ENCODE assay signal across 12 cellular contexts in genomic region chr6:35589904-35590303, GRCh38.
A peak's percentile ranks its signal among the peaks of the same experiment; 100 is the strongest.
DNase-seq lines count a peak whose midpoint lies in the region; ATAC-seq and TF ChIP-seq lines count a peak whose summit lies in the region.
"Had no signal": no experiment of that assay in that cellular context is flagged by ENCODE, and none has a peak within 500 bp of the region (broad histone marks: within the 10 kb centered on the region; RNA-seq: fewer than 3 reads in every experiment).

No MANE protein-coding gene starts in this region.

- peaks cover 96% of the 10 kb centered on the region for H3K36me3 ChIP-seq in RWPE2 (ENCODE audit: low read depth)
- H3K36me3 ChIP-seq in gastroesophageal sphincter: peaks cover 35 to 78% of the 10 kb centered on the region in 2 donors
- H3K36me3 ChIP-seq in skeletal muscle satellite cell (ENCODE audit: insufficient read depth, low read length): peaks cover 80% of the 10 kb centered on the region

- H3K9me3 ChIP-seq in RWPE2 (ENCODE audit: severe bottlenecking) (no peaks in the 10 kb centered on the region), gastroesophageal sphincter (no peaks in the 10 kb centered on the region), skeletal muscle satellite cell (replicated peaks; ENCODE audit: low read length) (no peaks in the 10 kb centered on the region)

- no peaks in the 10 kb centered on the region for H3K9me3 Mint-ChIP-seq in natural killer cell treated with Interleukin-12 subunit alpha and Interleukin-12 subunit beta and Interleukin-15 and Interleukin-18, amount 100 ng/mL, for 72 hours
- H3K9me3 Mint-ChIP-seq: activated T-helper 2 cell treated with anti-CD3 and anti-CD28 coated beads, Interferon-gamma antibody, Interleukin-2, Interleukin-4, amounts not matched to agents 10 μg/mL and 5 μg/mL and 100 μg/mL, durations not matched to agents 14 hours and 24 hours and 36 hours; natural killer cell had no signal

- H3K27me3 ChIP-seq in RWPE2 (ENCODE audit: insufficient read depth, poor library complexity, severe bottlenecking) (no peaks in the 10 kb centered on the region), gastroesophageal sphincter (no peaks in the 10 kb centered on the region), skeletal muscle satellite cell (ENCODE audit: control insufficient read depth, insufficient read depth, low read length) (no peaks in the 10 kb centered on the region)

- 95% methylated on average over 3 of the region's 3 CpGs; no CpG with 5 or more reads in 1 of the 2 donors for WGBS in gastroesophageal sphincter (ENCODE audit: low coverage in 1 of 2), 2 donors

- peak overlapping the region; percentile 48 for H3K9ac ChIP-seq in skeletal muscle satellite cell (ENCODE audit: low read depth, low read length)

- TF ChIP-seq EP300 in gastroesophageal sphincter (IDR thresholded peaks at IDR 0.05): no peak

- no peak overlapping the region for H3K4me3 ChIP-seq in RWPE2 (ENCODE audit: severe bottlenecking)
- H3K4me3 ChIP-seq in gastroesophageal sphincter: no peak overlapping the region
- no peak overlapping the region for H3K4me3 ChIP-seq in skeletal muscle satellite cell (ENCODE audit: low read length)

- ATAC-seq in RWPE2 (ENCODE audit: low read depth) (no peak), gastroesophageal sphincter (no peak), HG03175 (IDR thresholded peaks at IDR 0.05; ENCODE audit: unreplicated experiment) (no peak)
- no peak for ATAC-seq in natural killer cell treated with Interleukin-12 subunit alpha and Interleukin-12 subunit beta and Interleukin-15 and Interleukin-18, amount 100 ng/mL, for 72 hours
- ATAC-seq: activated CD4-positive, CD25-positive, alpha-beta regulatory T cell treated with anti-CD3 and anti-CD28 coated beads, Interleukin-2, amount 50 U/mL, for 24 hours; natural killer cell had no signal

- H3K4me1 ChIP-seq in RWPE2 (ENCODE audit: insufficient read depth, poor library complexity, severe bottlenecking): peaks cover 43% of the 10 kb centered on the region
- H3K4me1 ChIP-seq in gastroesophageal sphincter: peaks cover 71 to 100% (median 81%) of the 10 kb centered on the region in 3 donors
- H3K4me1 ChIP-seq in skeletal muscle satellite cell (ENCODE audit: control insufficient read depth, insufficient read depth, low read length): peaks cover 79% of the 10 kb centered on the region

- no peaks in the 10 kb centered on the region for H3K36me3 Mint-ChIP-seq in natural killer cell treated with Interleukin-12 subunit alpha and Interleukin-12 subunit beta and Interleukin-15 and Interleukin-18, amount 100 ng/mL, for 72 hours

- TF ChIP-seq CTCF in C4-2B (conservative IDR thresholded peaks at IDR 0.05) (no peak), RWPE2 (IDR thresholded peaks at IDR 0.05; ENCODE audit: poor library complexity, severe bottlenecking) (no peak), gastroesophageal sphincter (IDR thresholded peaks at IDR 0.05) (no peak)

- H3K27ac ChIP-seq in C4-2B: peak overlapping the region; percentile 46
- H3K27ac ChIP-seq in RWPE2 (ENCODE audit: poor library complexity, severe bottlenecking): peak overlapping the region; percentile 21
- H3K27ac ChIP-seq in gastroesophageal sphincter: peak overlapping the region; percentile 86 to 98 (median 91)

- no peak for TF ChIP-seq POLR2A in gastroesophageal sphincter (IDR thresholded peaks at IDR 0.05)

- no peak overlapping the region for H3K4me2 ChIP-seq in skeletal muscle satellite cell (ENCODE audit: low read length)

- H3K4me1 Mint-ChIP-seq in natural killer cell treated with Interleukin-12 subunit alpha and Interleukin-12 subunit beta and Interleukin-15 and Interleukin-18, amount 100 ng/mL, for 72 hours (ENCODE audit: low read depth in 2 of 2): no peaks in the 10 kb centered on the region

- H3K4me3 Mint-ChIP-seq in natural killer cell treated with Interleukin-12 subunit alpha and Interleukin-12 subunit beta and Interleukin-15 and Interleukin-18, amount 100 ng/mL, for 72 hours: no peak overlapping the region
- H3K4me3 Mint-ChIP-seq: natural killer cell had no signal

- H3K27ac Mint-ChIP-seq in natural killer cell treated with Interleukin-12 subunit alpha and Interleukin-12 subunit beta and Interleukin-15 and Interleukin-18, amount 100 ng/mL, for 72 hours: peak overlapping the region in 1 of 2 donors; percentile 45
- H3K27ac Mint-ChIP-seq: activated T-helper 2 cell treated with anti-CD3 and anti-CD28 coated beads, Interferon-gamma antibody, Interleukin-2, Interleukin-4, amounts not matched to agents 10 μg/mL and 5 μg/mL and 100 μg/mL, durations not matched to agents 14 hours and 24 hours and 36 hours; natural killer cell had no signal

- no peak for DNase-seq in RWPE2 (ENCODE audit: low spot score)
- DNase-seq in COR-L47 (lab: John Stamatoyannopoulos, UW): no peak
- DNase-seq in SKM-1 (lab: John Stamatoyannopoulos, UW; ENCODE audit: unreplicated experiment): no peak
- no peak for DNase-seq in natural killer cell treated with Interleukin-12 subunit alpha and Interleukin-12 subunit beta and Interleukin-15 and Interleukin-18, amount 100 ng/mL, for 72 hours (ENCODE audit: low spot score)
- DNase-seq: GDM1, natural killer cell had no signal

- no peaks in the 10 kb centered on the region for H3K27me3 Mint-ChIP-seq in natural killer cell treated with Interleukin-12 subunit alpha and Interleukin-12 subunit beta and Interleukin-15 and Interleukin-18, amount 100 ng/mL, for 72 hours

Comparison
In these comparisons a context has a peak if more than half of its experiments do, and no peak if none do; other contexts are left out.
1. H3K27ac ChIP-seq: peak in every context shown above with its lines; median percentile 91 in gastroesophageal sphincter; 46 in C4-2B; 21 in RWPE2.